Comparison of ENCODE assay signal across 8 cellular contexts in the genomic region with DNA sequence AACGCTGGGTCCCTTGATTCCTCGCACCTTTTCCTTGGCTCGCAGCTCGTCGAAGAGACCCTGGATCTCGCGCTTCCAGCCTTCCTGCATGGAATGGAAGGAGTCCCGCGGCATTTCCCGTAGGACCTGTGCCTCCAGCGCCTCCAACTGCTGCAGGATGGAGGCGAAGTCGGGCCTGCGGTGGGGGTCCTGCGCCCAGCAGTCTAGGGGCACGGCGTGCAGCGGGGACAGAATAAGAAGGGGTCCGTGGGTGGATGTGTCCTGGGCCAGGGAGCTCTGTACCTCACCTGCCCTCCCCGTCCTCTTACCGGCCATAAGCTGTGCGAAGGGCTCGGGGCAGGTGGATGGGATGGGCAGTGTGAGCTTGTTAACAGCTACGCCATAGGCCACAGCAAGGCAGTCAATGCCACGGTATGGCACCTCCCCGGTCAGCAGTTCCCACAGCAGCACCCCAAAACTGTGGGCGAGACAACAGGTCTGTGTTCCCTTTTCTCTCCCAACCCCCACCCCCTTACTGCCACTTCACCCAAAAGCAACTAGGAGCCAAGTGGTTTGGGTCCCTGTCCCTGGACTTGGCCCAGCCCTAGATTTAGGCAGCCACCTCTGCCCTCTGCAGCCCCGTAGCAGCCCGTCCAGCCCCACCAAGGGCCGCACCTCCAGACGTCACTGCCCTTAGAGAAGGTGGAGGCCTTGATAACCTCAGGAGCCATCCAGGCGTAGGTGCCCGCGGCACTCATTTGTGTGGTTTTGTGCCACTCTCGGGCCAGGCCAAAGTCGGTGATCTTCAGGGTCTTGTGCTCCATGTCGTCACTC. TPM values are rescaled to one million over a fixed set of nuclear protein-coding genes. Genes with fewer than 3 reads are reported as not detected.
DNase-seq lines count a peak whose midpoint lies in the region; ATAC-seq and TF ChIP-seq lines count a peak whose summit lies in the region.
"Had no signal": no experiment of that assay in that cellular context is flagged by ENCODE, and none has a peak within 500 bp of the region (broad histone marks: within the 10 kb centered on the region; RNA-seq: fewer than 3 reads in every experiment).

No MANE protein-coding gene starts in this region.

- TF ChIP-seq CTCF in HCT116 (IDR thresholded peaks at IDR 0.05 in 2 of 3, conservative IDR thresholded peaks at IDR 0.05 in 1 of 3; ENCODE audit: borderline replicate concordance in 1 of 3, insufficient read depth in 1 of 3, low read depth in 2 of 3, low read length in 2 of 3) = no peak
- TF ChIP-seq CTCF in colonic mucosa (IDR thresholded peaks at IDR 0.05) = no peak
- TF ChIP-seq CTCF in psoas muscle (IDR thresholded peaks at IDR 0.05) = no peak

- no peak for TF ChIP-seq RAD21 in HCT116 (IDR thresholded peaks at IDR 0.05; ENCODE audit: low read depth)

- peaks cover 39% of the 10 kb centered on the region for H3K4me1 Mint-ChIP-seq in stimulated activated effector memory CD8-positive, alpha-beta T cell treated with anti-CD3 and anti-CD28 coated beads, Interleukin-12 subunit alpha, Interleukin-12 subunit beta, amount 100 ng/mL, for 72 hours

- H3K9ac ChIP-seq in HCT116 (ENCODE audit: low read length) (peak overlapping the region; percentile 43), colonic mucosa (ENCODE audit: low read depth in 2 of 2, low read length in 2 of 2) (no peak overlapping the region)

- peaks cover 31% of the 10 kb centered on the region for H3K79me2 ChIP-seq in HCT116 (ENCODE audit: insufficient read depth, low read length)

- H3K27me3 ChIP-seq in HCT116 (ENCODE audit: insufficient read depth, low read length) (no peaks in the 10 kb centered on the region), colonic mucosa (no peaks in the 10 kb centered on the region), psoas muscle (ENCODE audit: insufficient read depth in 3 of 3, low read length in 2 of 3) (no peaks in the 10 kb centered on the region)

- H3K36me3 ChIP-seq in HCT116 (ENCODE audit: control insufficient read depth in 1 of 2, insufficient read depth in 2 of 2, low read length in 2 of 2) (peaks cover 14 to 22% of the 10 kb centered on the region in 2 experiments; a peak in 3 of 4 replicates), colonic mucosa (peaks cover 14% of the 10 kb centered on the region), psoas muscle (ENCODE audit: insufficient read depth in 1 of 2, low read depth in 1 of 2) (peaks cover 0 to 50% of the 10 kb centered on the region in 2 donors)

- CTCF ChIA-PET in HCT116 (lab: Charles Lee) = interaction anchor here (2.7 kb wide), 1 partner anchor 14 kb away, joined by 13 read pairs; no protein-coding TSS in a partner anchor

- peaks cover 9 to 51% of the 10 kb centered on the region in 2 experiments; a peak in 3 of 4 replicates for H3K4me1 ChIP-seq in HCT116 (ENCODE audit: control insufficient read depth in 1 of 2, insufficient read depth in 2 of 2, low read length in 2 of 2)
- H3K4me1 ChIP-seq in colonic mucosa = peaks cover 22% of the 10 kb centered on the region
- H3K4me1 ChIP-seq in psoas muscle = peaks cover 35% of the 10 kb centered on the region

- H3K9me3 ChIP-seq in HCT116 (ENCODE audit: control insufficient read depth in 1 of 2, insufficient read depth in 1 of 2, low read depth in 1 of 2, low read length in 2 of 2) (no peaks in the 10 kb centered on the region), colonic mucosa (no peaks in the 10 kb centered on the region), psoas muscle (no peaks in the 10 kb centered on the region)

- intact Hi-C loops in HCT116 (cut with micrococcal nuclease) (no loop called here), colonic mucosa (cut with DNase I) (no loop called here), psoas muscle (cut with DNase I) (loop anchor here in 1 of 2 donors (5.0 kb wide), 1 partner anchor 36 kb away; a partner anchor contains a TSS)

- RAD21 ChIA-PET in HCT116 (lab: Charles Lee; ENCODE audit: low non-redundant PET in 1 of 2, low total read pairs in 2 of 2, uncharacterized antibody in 2 of 2, unreplicated experiment in 2 of 2) = interaction anchor here in 1 of 2 experiments (0.5 kb wide), 1 partner anchor 67 kb away, joined by 3 read pairs; no protein-coding TSS in a partner anchor

- H3K27ac ChIP-seq in HCT116 (ENCODE audit: low read depth, low read length) (peak overlapping the region; percentile 67), colonic mucosa (peak overlapping the region; percentile 22), psoas muscle (peak overlapping the region; percentile 83)

- no peaks in the 10 kb centered on the region for H4K20me1 ChIP-seq in HCT116 (ENCODE audit: insufficient read depth)

- POLR2A ChIA-PET in HCT116 (lab: Charles Lee) = interaction anchor here (1.5 kb wide), 1 partner anchor 30 kb away, joined by 3 read pairs; a partner anchor contains a TSS

- no peaks in the 10 kb centered on the region for H3K9me3 Mint-ChIP-seq in stimulated activated effector memory CD8-positive, alpha-beta T cell treated with anti-CD3 and anti-CD28 coated beads, Interleukin-12 subunit alpha, Interleukin-12 subunit beta, amount 100 ng/mL, for 72 hours
- H3K9me3 Mint-ChIP-seq: dendritic cell treated with granulocyte-macrophage colony-stimulating factor and Interleukin-4, amounts not matched to agents 40 ng/mL and 50 ng/mL, for 4 days had no signal

- no peaks in the 10 kb centered on the region for H3K9me2 ChIP-seq in HCT116 (ENCODE audit: insufficient read depth)

- WGBS in psoas muscle, 3 donors = 64 to 68% (median 65%) methylated on average over 37 of the region's 37 CpGs

- no peak overlapping the region for H3K27ac Mint-ChIP-seq in stimulated activated effector memory CD8-positive, alpha-beta T cell treated with anti-CD3 and anti-CD28 coated beads, Interleukin-12 subunit alpha, Interleukin-12 subunit beta, amount 100 ng/mL, for 72 hours
- H3K27ac Mint-ChIP-seq: dendritic cell treated with granulocyte-macrophage colony-stimulating factor and Interleukin-4, amounts not matched to agents 40 ng/mL and 50 ng/mL, for 4 days had no signal

- DNase-seq in HCT116 (ENCODE audit: low read depth, low spot score) (no peak), colonic mucosa (no peak), psoas muscle (no peak)
- no peak for DNase-seq in stimulated activated effector memory CD8-positive, alpha-beta T cell treated with anti-CD3 and anti-CD28 coated beads, Interleukin-12 subunit alpha, Interleukin-12 subunit beta, amount 100 ng/mL, for 72 hours (ENCODE audit: low spot score in 2 of 2)
- DNase-seq: stimulated activated CD4-positive, alpha-beta T cell treated with anti-CD3 and anti-CD28 coated beads, Interleukin-2, amount 100 ng/mL, for 24 hours had no signal

- TF ChIP-seq POLR2A in HCT116 (IDR thresholded peaks at IDR 0.05; ENCODE audit: borderline replicate concordance, extremely low read depth, insufficient read depth, insufficient read length) = no peak

- BruUV-seq in HCT116 (replicated peaks; lab: Mats Ljungman, UMichigan) = no TSS peak

- H3K4me3 ChIP-seq in HCT116 (replicated peaks in 1 of 2; ENCODE audit: low read depth in 1 of 2, low read length in 2 of 2) (peak overlapping the region; percentile 7 to 35; a peak in 3 of 4 replicates), colonic mucosa (no peak overlapping the region), psoas muscle (peak overlapping the region; percentile 61)

- H3K36me3 Mint-ChIP-seq in stimulated activated effector memory CD8-positive, alpha-beta T cell treated with anti-CD3 and anti-CD28 coated beads, Interleukin-12 subunit alpha, Interleukin-12 subunit beta, amount 100 ng/mL, for 72 hours = peaks cover 85% of the 10 kb centered on the region

- H3K4me2 ChIP-seq in HCT116 (ENCODE audit: low read length) = peak overlapping the region; percentile 68

- H2AFZ ChIP-seq in HCT116 (ENCODE audit: low read depth, low read length, poor library complexity, severe bottlenecking) = no peak overlapping the region

- ATAC-seq in HCT116 (no peak), psoas muscle (no peak), HG03280 (IDR thresholded peaks at IDR 0.05; ENCODE audit: unreplicated experiment) (no peak), HG02852 (IDR thresholded peaks at IDR 0.05; ENCODE audit: unreplicated experiment) (no peak)
- ATAC-seq in stimulated activated effector memory CD8-positive, alpha-beta T cell treated with anti-CD3 and anti-CD28 coated beads, Interleukin-12 subunit alpha, Interleukin-12 subunit beta, amount 100 ng/mL, for 72 hours = no peak

- H3K4me3 Mint-ChIP-seq in stimulated activated effector memory CD8-positive, alpha-beta T cell treated with anti-CD3 and anti-CD28 coated beads, Interleukin-12 subunit alpha, Interleukin-12 subunit beta, amount 100 ng/mL, for 72 hours = no peak overlapping the region
- H3K4me3 Mint-ChIP-seq: dendritic cell treated with granulocyte-macrophage colony-stimulating factor and Interleukin-4, amounts not matched to agents 40 ng/mL and 50 ng/mL, for 4 days had no signal

TF ChIP-seq in HCT116, 20 proteins besides CTCF, POLR2A, EP300 and RAD21 (continues in another document):
- TF ChIP-seq, protein P1, sequence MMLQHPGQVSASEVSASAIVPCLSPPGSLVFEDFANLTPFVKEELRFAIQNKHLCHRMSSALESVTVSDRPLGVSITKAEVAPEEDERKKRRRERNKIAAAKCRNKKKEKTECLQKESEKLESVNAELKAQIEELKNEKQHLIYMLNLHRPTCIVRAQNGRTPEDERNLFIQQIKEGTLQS (IDR thresholded peaks at IDR 0.05) = no peak

RNA-seq across cellular contexts. Expression of a gene that starts 6.2 kb away (rescaled TPM):
- total RNA-seq in HCT116 (2021; ENCODE audit: unreplicated experiment) = 59.8 TPM
- 38.4 and 39.6 TPM in 2 replicates for polyA plus RNA-seq in HCT116 (2012)
- total RNA-seq in colonic mucosa = 100 to 1,000 TPM in 1 of 2 donors, 10 to 100 TPM in 1; 92.7 to 102 TPM
- 10 to 100 TPM; 14.5 to 18.8 (median 16.8) TPM for total RNA-seq in psoas muscle
- polyA plus RNA-seq in psoas muscle = 10 to 100 TPM in 2 of 3 donors, 1 to 10 TPM in 1; 8.8 to 13.9 (median 10.7) TPM

RNA-seq across cellular contexts. Expression of a gene that starts 7.8 kb away (rescaled TPM):
- total RNA-seq in HCT116 (2021; ENCODE audit: unreplicated experiment) (50.4 TPM), colonic mucosa (10 to 100 TPM; 41.5 to 72.4 TPM), psoas muscle (10 to 100 TPM in 1 of 4 donors, 1 to 10 TPM in 3; 8.9 to 10.8 (median 9.7) TPM)
- 32.6 and 43.2 TPM in 2 replicates for polyA plus RNA-seq in HCT116 (2012)
- 10 to 100 TPM in 2 of 3 donors, 1 to 10 TPM in 1; 6.5 to 15.5 (median 11.4) TPM for polyA plus RNA-seq in psoas muscle

RNA-seq across cellular contexts. Expression of a gene that starts 12.2 kb away (rescaled TPM):
- 0.61 TPM for total RNA-seq in HCT116 (2021; ENCODE audit: unreplicated experiment)
- polyA plus RNA-seq in HCT116 (2012) = 0.66 and 0.91 TPM in 2 replicates
- total RNA-seq in colonic mucosa = under 1 TPM; 0.40 to 0.69 TPM
- under 1 TPM in 3 of 4 donors, not detected in 1; 0.19 to 0.56 (median 0.27) TPM for total RNA-seq in psoas muscle
- polyA plus RNA-seq in psoas muscle = 1 to 10 TPM in 1 of 3 donors, under 1 TPM in 2; 0.22 to 1.4 (median 0.99) TPM

RNA-seq across cellular contexts. Expression of a gene that starts 30.1 kb away (rescaled TPM):
- total RNA-seq in HCT116 (2021; ENCODE audit: unreplicated experiment) = 105 TPM
- 88.0 and 91.4 TPM in 2 replicates for polyA plus RNA-seq in HCT116 (2012)
- total RNA-seq in colonic mucosa = 10 to 100 TPM; 21.0 to 33.0 TPM
- 10 to 100 TPM; 10.1 to 15.6 (median 11.3) TPM for total RNA-seq in psoas muscle
- polyA plus RNA-seq in psoas muscle = 10 to 100 TPM in 2 of 3 donors, 1 to 10 TPM in 1; 7.9 to 17.4 (median 13.7) TPM

RNA-seq across cellular contexts. Expression of a gene that starts 32.0 kb away (rescaled TPM):
- 105 TPM for total RNA-seq in HCT116 (2021; ENCODE audit: unreplicated experiment)
- 88.5 and 90.6 TPM in 2 replicates for polyA plus RNA-seq in HCT116 (2012)
- 10 to 100 TPM; 58.5 to 78.5 TPM for total RNA-seq in colonic mucosa
- total RNA-seq in psoas muscle = 100 to 1,000 TPM; 208 to 345 (median 282) TPM
- polyA plus RNA-seq in psoas muscle = 100 to 1,000 TPM; 114 to 177 (median 170) TPM

Comparison
In these comparisons a context has a peak if more than half of its experiments do, and no peak if none do; other contexts are left out.
1. H3K27ac ChIP-seq: peak in every context shown above with its lines; median percentile 83 in psoas muscle; 67 in HCT116; 22 in colonic mucosa.